In genomic region chr4:36494766-36495165, GRCh38 we compare ENCODE assay signal across 9 cellular contexts.
"Had no signal": no experiment of that assay in that cellular context is flagged by ENCODE, and none has a peak within 500 bp of the region (broad histone marks: within the 10 kb centered on the region; RNA-seq: fewer than 3 reads in every experiment).

No MANE protein-coding gene starts in this region.

- H3K4me2 ChIP-seq: KMS-11 had no signal

- H3K4me3 ChIP-seq: K562 had no signal

- ATAC-seq: HepG2, K562 had no signal

- H3K27ac ChIP-seq: HL-60, KMS-11 had no signal

- H3K9ac ChIP-seq: KMS-11 had no signal

- DNase-seq: IMR-90, Karpas-422, KBM-7, KG1 had no signal

- FAIRE-seq: HepG2, HTR-8/SVneo, K562 had no signal
